In genomic region chr4:24564488-24564887, GRCh38 we compare ENCODE assay signal across 1 cellular context.
TF ChIP-seq lines count a peak whose summit lies in the region.

No MANE protein-coding gene starts in this region.

TF ChIP-seq in WTC11, 78 proteins besides CTCF, POLR2A, EP300 and RAD21 (continued from another document):
- TF ChIP-seq E2F4 (CRISPR knock-in tag; IDR thresholded peaks at IDR 0.05; ENCODE audit: borderline replicate concordance, low read depth) = no peak
- no peak for TF ChIP-seq STAT6 (CRISPR knock-in tag; conservative IDR thresholded peaks at IDR 0.05; ENCODE audit: low read depth)
- TF ChIP-seq HMGA2 (CRISPR knock-in tag; IDR thresholded peaks at IDR 0.05) = no peak
- TF ChIP-seq PRDM15 (CRISPR knock-in tag; IDR thresholded peaks at IDR 0.05) = no peak
- TF ChIP-seq SMAD4 (CRISPR knock-in tag; IDR thresholded peaks at IDR 0.05) = no peak
- TF ChIP-seq ZBTB21 (CRISPR knock-in tag; IDR thresholded peaks at IDR 0.05; ENCODE audit: borderline replicate concordance) = no peak
